In the genomic region with DNA sequence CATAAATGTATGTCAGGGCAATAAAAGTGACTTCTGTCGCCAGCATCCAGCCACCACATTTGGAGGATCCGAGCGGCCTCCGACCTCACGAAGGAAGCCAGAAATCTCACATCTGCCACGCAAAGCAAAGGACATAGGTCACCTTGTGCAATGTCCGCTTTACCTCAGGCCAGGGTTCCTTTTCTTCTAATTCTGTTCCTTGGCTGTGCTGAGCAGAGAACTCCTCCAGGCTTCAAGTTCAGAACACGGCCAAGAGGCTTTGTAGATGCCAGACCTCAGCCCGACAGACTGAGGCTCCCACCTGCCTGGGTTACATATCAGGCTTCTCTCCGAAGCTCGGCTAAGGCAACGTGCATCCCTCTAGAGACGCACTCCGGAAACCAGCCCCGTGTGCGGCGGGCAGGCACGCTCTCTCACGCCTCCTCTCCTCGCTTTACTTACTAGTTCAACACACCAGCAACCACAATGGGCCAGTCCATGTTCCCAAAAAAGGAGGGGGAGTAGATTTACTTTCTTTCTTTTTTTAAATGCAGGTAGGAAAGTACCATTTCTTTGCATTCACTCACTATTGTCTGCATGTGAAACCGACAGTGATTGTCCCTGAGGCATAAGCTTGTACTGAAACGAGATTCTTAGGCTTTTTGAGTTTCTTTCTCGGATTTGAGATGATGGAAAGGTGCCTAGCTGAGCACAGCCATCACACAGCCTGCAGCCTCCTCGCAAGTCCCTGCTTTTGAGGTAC, we compare ENCODE assay signal across 8 cellular contexts.
DNase-seq lines count a peak whose midpoint lies in the region; ATAC-seq, FAIRE-seq and TF ChIP-seq lines count a peak whose summit lies in the region.

No MANE protein-coding gene starts in this region.

- no peak overlapping the region for H2AFZ ChIP-seq in K562 (ENCODE audit: low read depth, low read length)

- no peak for TF ChIP-seq EP300 in K562 (IDR thresholded peaks at IDR 0.05; ENCODE audit: low read length)

- WGBS in K562 (ENCODE audit: insufficient coverage, low coverage, missing lambda C conversion rate) = under 1% methylated on average over 17 of the region's 24 CpGs
- WGBS in small intestine, 3 donors = 1 to 6% (median 1%) methylated on average over 24 of the region's 24 CpGs

- no TSS peak for BruUV-seq in K562 (replicated peaks; lab: Mats Ljungman, UMichigan)

- H3K9me3 Mint-ChIP-seq in T-helper 1 cell treated with Interleukin-12 subunit alpha and Interleukin-12 subunit beta and Interleukin-4 antibody, amounts not matched to agents 30 μg/mL and 1 μg/mL, for 36 hours = no peaks in the 10 kb centered on the region

- peak; percentile 55 for DNase-seq in NCI-H128 (lab: John Stamatoyannopoulos, UW; ENCODE audit: unreplicated experiment)
- DNase-seq in K562 (ENCODE audit: extremely low read depth in 1 of 4, low spot score in 3 of 4) = peak in 2 of 4 experiments; percentile 2 to 7
- DNase-seq in small intestine = peak; percentile 91
- no peak for DNase-seq in pons (ENCODE audit: low spot score)

- peak overlapping the region; percentile 86 for H3K4me3 Mint-ChIP-seq in T-helper 1 cell treated with Interleukin-12 subunit alpha and Interleukin-12 subunit beta and Interleukin-4 antibody, amounts not matched to agents 30 μg/mL and 1 μg/mL, for 36 hours

- CTCF ChIA-PET in K562 (lab: Yijun Ruan, JAX; ENCODE audit: low intra/inter-chr PET ratio) = no interaction called here

- H3K36me3 Mint-ChIP-seq in T-helper 1 cell treated with Interleukin-12 subunit alpha and Interleukin-12 subunit beta and Interleukin-4 antibody, amounts not matched to agents 30 μg/mL and 1 μg/mL, for 36 hours (ENCODE audit: low read depth) = peaks cover 13% of the 10 kb centered on the region

- H3K4me3 ChIP-seq in GM12875 (ENCODE audit: low read depth, low read length) = peak overlapping the region; percentile 63
- H3K4me3 ChIP-seq in K562 = no peak overlapping the region
- peak overlapping the region; percentile 83 for H3K4me3 ChIP-seq in iPS-20b (ENCODE audit: low read length)
- H3K4me3 ChIP-seq in small intestine (ENCODE audit: low read depth in 1 of 2, low read length in 2 of 2) = peak overlapping the region; percentile 39 to 40

- H4K20me1 ChIP-seq in K562 (replicated peaks; ENCODE audit: control insufficient read depth, insufficient read depth, low read length) = no peaks in the 10 kb centered on the region

- H3K27me3 ChIP-seq in K562 (ENCODE audit: control insufficient read depth in 2 of 2, insufficient read depth in 2 of 2, low read length in 2 of 2) (peaks cover 0 to 11% of the 10 kb centered on the region in 2 experiments; a peak in 3 of 5 replicates), iPS-20b (ENCODE audit: insufficient read depth, low read length) (no peaks in the 10 kb centered on the region), small intestine (ENCODE audit: control insufficient read depth in 2 of 2, insufficient read depth in 2 of 2, low read length in 2 of 2) (no peaks in the 10 kb centered on the region)

- no peaks in the 10 kb centered on the region for H3K79me2 ChIP-seq in K562 (ENCODE audit: control insufficient read depth, insufficient read depth, low read length)

- TF ChIP-seq CTCF in GM12875 (IDR thresholded peaks at IDR 0.05; ENCODE audit: borderline replicate concordance, insufficient read depth, low read depth, low read length) (no peak), K562 (IDR thresholded peaks at IDR 0.05 in 2 of 3, conservative IDR thresholded peaks at IDR 0.05 in 1 of 3; ENCODE audit: insufficient read depth in 2 of 3, low read depth in 1 of 3, low read length in 3 of 3) (no peak)

- no peaks in the 10 kb centered on the region for H3K9me1 ChIP-seq in K562 (ENCODE audit: control insufficient read depth, insufficient read depth, low read length)

- no peak overlapping the region for H3K9ac ChIP-seq in K562 (ENCODE audit: insufficient read depth in 1 of 2, low read depth in 2 of 2, low read length in 2 of 2)
- peak overlapping the region; percentile 85 for H3K9ac ChIP-seq in iPS-20b (ENCODE audit: low read depth, low read length)

- ATAC-seq in HG02610 (IDR thresholded peaks at IDR 0.05; ENCODE audit: unreplicated experiment) (peak; percentile 96), K562 (peak; percentile 44; the same call in 2 of the 3 replicates)

- in situ Hi-C loops in K562 (cut with MboI) = no loop called here

- TF ChIP-seq POLR2A in K562 (conservative IDR thresholded peaks at IDR 0.05) = no peak

- no peak for FAIRE-seq in K562 (lab: Jason Lieb, UNC)
- no peak for FAIRE-seq in small intestine (lab: Jason Lieb, UNC)

- POLR2A ChIA-PET in K562 (lab: Yijun Ruan, JAX) = interaction anchor here (0.9 kb wide), 1 partner anchor 16 kb away, joined by 3 read pairs; no protein-coding TSS in a partner anchor

- H3K4me1 ChIP-seq in K562 (replicated peaks in 1 of 2; ENCODE audit: control insufficient read depth in 2 of 2, insufficient read depth in 2 of 2, low read length in 2 of 2) = no peaks in the 10 kb centered on the region
- H3K4me1 ChIP-seq in iPS-20b (ENCODE audit: insufficient read depth, low read length) = peaks cover 41% of the 10 kb centered on the region
- H3K4me1 ChIP-seq in small intestine (ENCODE audit: control insufficient read depth in 2 of 2, insufficient read depth in 1 of 2, low read depth in 1 of 2, low read length in 1 of 2) = peaks cover 6 to 23% of the 10 kb centered on the region in 2 donors

- H3K36me3 ChIP-seq in K562 (ENCODE audit: control insufficient read depth, insufficient read depth, low read length) = no peaks in the 10 kb centered on the region
- H3K36me3 ChIP-seq in iPS-20b (ENCODE audit: insufficient read depth, low read depth, low read length) = no peaks in the 10 kb centered on the region
- no peaks in the 10 kb centered on the region for H3K36me3 ChIP-seq in small intestine (ENCODE audit: control insufficient read depth in 2 of 2, insufficient read depth in 2 of 2, low read length in 2 of 2)

- no peaks in the 10 kb centered on the region for H3K27me3 Mint-ChIP-seq in T-helper 1 cell treated with Interleukin-12 subunit alpha and Interleukin-12 subunit beta and Interleukin-4 antibody, amounts not matched to agents 30 μg/mL and 1 μg/mL, for 36 hours (ENCODE audit: low read depth)

- peak overlapping the region; percentile 94 for H3K27ac Mint-ChIP-seq in T-helper 1 cell treated with Interleukin-12 subunit alpha and Interleukin-12 subunit beta and Interleukin-4 antibody, amounts not matched to agents 30 μg/mL and 1 μg/mL, for 36 hours

- TF ChIP-seq RAD21 in K562 (CRISPR knock-in tag; conservative IDR thresholded peaks at IDR 0.05 in 1 of 2, IDR thresholded peaks at IDR 0.05 in 1 of 2) = no peak

- no peak overlapping the region for H3K4me2 ChIP-seq in K562 (ENCODE audit: insufficient read depth, low read length)

- intact Hi-C loops in K562 (cut with micrococcal nuclease) = no loop called here

- no peaks in the 10 kb centered on the region for H3K9me3 ChIP-seq in K562 (replicated peaks; ENCODE audit: control insufficient read depth, insufficient read depth, low read depth, low read length)
- H3K9me3 ChIP-seq in iPS-20b (ENCODE audit: insufficient read depth, low read depth, low read length) = no peaks in the 10 kb centered on the region
- no peaks in the 10 kb centered on the region for H3K9me3 ChIP-seq in small intestine (ENCODE audit: control insufficient read depth, low read depth)

- H3K27ac ChIP-seq in K562 (ENCODE audit: extremely low read depth, low read depth, low read length) = no peak overlapping the region
- H3K27ac ChIP-seq in iPS-20b (ENCODE audit: low read length) = peak overlapping the region; percentile 56
- peak overlapping the region; percentile 86 to 98 for H3K27ac ChIP-seq in small intestine (ENCODE audit: low read depth in 1 of 2, low read length in 1 of 2)

- H3K4me1 Mint-ChIP-seq in T-helper 1 cell treated with Interleukin-12 subunit alpha and Interleukin-12 subunit beta and Interleukin-4 antibody, amounts not matched to agents 30 μg/mL and 1 μg/mL, for 36 hours (ENCODE audit: low read depth) = peaks cover 54% of the 10 kb centered on the region

TF ChIP-seq in K562, 482 proteins besides CTCF, POLR2A, EP300 and RAD21:
- TF ChIP-seq, protein P1, sequence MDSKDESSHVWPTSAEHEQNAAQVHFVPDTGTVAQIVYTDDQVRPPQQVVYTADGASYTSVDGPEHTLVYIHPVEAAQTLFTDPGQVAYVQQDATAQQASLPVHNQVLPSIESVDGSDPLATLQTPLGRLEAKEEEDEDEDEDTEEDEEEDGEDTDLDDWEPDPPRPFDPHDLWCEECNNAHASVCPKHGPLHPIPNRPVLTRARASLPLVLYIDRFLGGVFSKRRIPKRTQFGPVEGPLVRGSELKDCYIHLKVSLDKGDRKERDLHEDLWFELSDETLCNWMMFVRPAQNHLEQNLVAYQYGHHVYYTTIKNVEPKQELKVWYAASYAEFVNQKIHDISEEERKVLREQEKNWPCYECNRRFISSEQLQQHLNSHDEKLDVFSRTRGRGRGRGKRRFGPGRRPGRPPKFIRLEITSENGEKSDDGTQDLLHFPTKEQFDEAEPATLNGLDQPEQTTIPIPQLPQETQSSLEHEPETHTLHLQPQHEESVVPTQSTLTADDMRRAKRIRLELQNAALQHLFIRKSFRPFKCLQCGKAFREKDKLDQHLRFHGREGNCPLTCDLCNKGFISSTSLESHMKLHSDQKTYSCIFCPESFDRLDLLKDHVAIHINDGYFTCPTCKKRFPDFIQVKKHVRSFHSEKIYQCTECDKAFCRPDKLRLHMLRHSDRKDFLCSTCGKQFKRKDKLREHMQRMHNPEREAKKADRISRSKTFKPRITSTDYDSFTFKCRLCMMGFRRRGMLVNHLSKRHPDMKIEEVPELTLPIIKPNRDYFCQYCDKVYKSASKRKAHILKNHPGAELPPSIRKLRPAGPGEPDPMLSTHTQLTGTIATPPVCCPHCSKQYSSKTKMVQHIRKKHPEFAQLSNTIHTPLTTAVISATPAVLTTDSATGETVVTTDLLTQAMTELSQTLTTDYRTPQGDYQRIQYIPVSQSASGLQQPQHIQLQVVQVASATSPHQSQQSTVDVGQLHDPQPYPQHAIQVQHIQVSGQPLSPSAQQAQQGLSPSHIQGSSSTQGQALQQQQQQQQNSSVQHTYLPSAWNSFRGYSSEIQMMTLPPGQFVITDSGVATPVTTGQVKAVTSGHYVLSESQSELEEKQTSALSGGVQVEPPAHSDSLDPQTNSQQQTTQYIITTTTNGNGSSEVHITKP (IDR thresholded peaks at IDR 0.05; ENCODE audit: partially characterized antibody) = peak; percentile 89
- no peak for TF ChIP-seq BRCA1 (IDR thresholded peaks at IDR 0.05)
- no peak for TF ChIP-seq BRCA1 (CRISPR knock-in tag; IDR thresholded peaks at IDR 0.05)
